8 cellular contexts compared by ENCODE assay signal in the genomic region with DNA sequence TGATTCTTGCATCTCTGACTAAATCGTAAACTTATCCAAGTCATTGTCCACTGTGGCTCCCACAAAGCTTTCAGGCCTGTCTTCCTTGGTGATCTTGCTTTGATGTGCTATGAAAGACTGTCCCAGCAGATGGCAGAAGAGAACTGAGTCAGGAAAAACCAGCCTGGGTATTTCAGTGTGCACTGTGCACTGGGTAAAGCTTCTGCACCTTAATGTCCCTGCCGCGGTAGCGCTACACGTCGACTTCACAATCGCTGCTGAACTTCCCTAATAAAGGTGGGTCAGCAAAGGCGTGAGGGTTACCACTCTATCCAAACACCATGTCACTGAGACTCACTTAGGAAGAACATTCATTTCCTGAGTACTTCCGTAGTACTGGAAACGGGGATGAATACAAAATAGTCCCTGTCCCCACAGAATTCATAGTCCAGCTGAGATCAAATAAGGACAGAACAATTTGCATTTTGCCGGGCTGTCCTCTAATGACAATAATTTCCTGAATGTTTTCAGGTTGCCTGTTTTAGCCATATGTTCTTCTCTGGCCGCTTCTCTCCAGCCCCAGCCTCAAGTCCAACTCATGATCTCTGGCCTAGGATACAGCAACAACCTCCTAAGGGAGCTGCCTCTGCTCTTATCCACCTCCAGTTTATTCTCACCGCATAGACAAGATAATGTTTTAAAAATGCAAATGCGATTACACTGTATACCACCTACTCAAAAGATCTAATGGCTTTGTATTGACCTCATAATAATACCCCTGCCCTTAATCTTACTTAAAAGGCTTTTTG.
A peak's percentile ranks its signal among the peaks of the same experiment; 100 is the strongest.
DNase-seq lines count a peak whose midpoint lies in the region; ATAC-seq and TF ChIP-seq lines count a peak whose summit lies in the region.

No MANE protein-coding gene starts in this region.

- intact Hi-C loops in activated CD4-positive, alpha-beta T cell treated with anti-CD3 and anti-CD28 coated beads, Interleukin-2, amount 10 ng/mL, durations not matched to agents 24 days and 14 days (cut with micrococcal nuclease), result loop anchor here (1.0 to 5.0 kb wide), 4 partner anchors 33 to 208 kb away; no protein-coding TSS in a partner anchor

- ATAC-seq in GM19023 (IDR thresholded peaks at IDR 0.05; ENCODE audit: unreplicated experiment) (peak; percentile 82), HG03196 (IDR thresholded peaks at IDR 0.05; ENCODE audit: unreplicated experiment) (peak; percentile 88)

- H3K36me3 Mint-ChIP-seq in activated CD4-positive, alpha-beta T cell treated with anti-CD3 and anti-CD28 coated beads, Interleukin-2, amount 10 ng/mL, durations not matched to agents 24 days and 14 days (ENCODE audit: low read depth), result no peaks in the 10 kb centered on the region

- peaks cover under 1% of the 10 kb centered on the region for H3K27me3 ChIP-seq in BJ (ENCODE audit: control insufficient read depth, insufficient read depth, low read length)

- H3K9me3 Mint-ChIP-seq in activated CD4-positive, alpha-beta T cell treated with anti-CD3 and anti-CD28 coated beads, Interleukin-2, amount 10 ng/mL, durations not matched to agents 24 days and 14 days, result no peaks in the 10 kb centered on the region

- H3K27me3 Mint-ChIP-seq in activated CD4-positive, alpha-beta T cell treated with anti-CD3 and anti-CD28 coated beads, Interleukin-2, amount 10 ng/mL, durations not matched to agents 24 days and 14 days, result no peaks in the 10 kb centered on the region

- peak overlapping the region; percentile 17; the same call in 1 of the 2 replicates for H3K4me3 ChIP-seq in BJ (ENCODE audit: low read depth, low read length)

- H3K36me3 ChIP-seq in BJ (ENCODE audit: control insufficient read depth, insufficient read depth, low read length), result no peaks in the 10 kb centered on the region

- POLR2A ChIA-PET in BJ (lab: Charles Lee), result no interaction called here

- TF ChIP-seq CTCF in BJ (IDR thresholded peaks at IDR 0.05; ENCODE audit: insufficient read depth, low read depth, low read length), result peak; percentile 77

- no peak overlapping the region for H3K27ac Mint-ChIP-seq in activated CD4-positive, alpha-beta T cell treated with anti-CD3 and anti-CD28 coated beads, Interleukin-2, amount 10 ng/mL, durations not matched to agents 24 days and 14 days

- DNase-seq in BJ (ENCODE audit: low read depth), result no peak
- DNase-seq in NCI-H460 (ENCODE audit: extremely low read depth, low read depth), result peak; percentile 74
- DNase-seq in activated CD4-positive, alpha-beta T cell treated with anti-CD3 and anti-CD28 coated beads, Interleukin-2, amount 10 ng/mL, durations not matched to agents 24 days and 14 days, result peak; percentile 93
- DNase-seq in dermis blood vessel endothelial cell, result peak; percentile 88
- DNase-seq in lung microvascular endothelial cell (ENCODE audit: low read depth in 2 of 2), result peak; percentile 83 to 87
- DNase-seq in stimulated activated CD8-positive, alpha-beta memory T cell treated with anti-CD3 and anti-CD28 coated beads, Interleukin-12 subunit alpha, Interleukin-12 subunit beta, amount 100 ng/mL, for 1 hour (ENCODE audit: low read depth), result peak; percentile 50

- H3K4me3 Mint-ChIP-seq in activated CD4-positive, alpha-beta T cell treated with anti-CD3 and anti-CD28 coated beads, Interleukin-2, amount 10 ng/mL, durations not matched to agents 24 days and 14 days, result peak overlapping the region; percentile 60

- H3K4me1 Mint-ChIP-seq in activated CD4-positive, alpha-beta T cell treated with anti-CD3 and anti-CD28 coated beads, Interleukin-2, amount 10 ng/mL, durations not matched to agents 24 days and 14 days, result peaks cover 15% of the 10 kb centered on the region

- CTCF ChIA-PET in BJ (lab: Yijun Ruan, JAX), result interaction anchor here (0.6 to 3.1 kb wide), 52 partner anchors 8 to 558 kb away, joined by 3 to 50 read pairs (median 4); a partner anchor contains a TSS
